10 cellular contexts compared by ENCODE assay signal in genomic region chr12:124441443-124442190, GRCh38.
DNase-seq lines count a peak whose midpoint lies in the region; ATAC-seq and TF ChIP-seq lines count a peak whose summit lies in the region.
"Had no signal": no experiment of that assay in that cellular context is flagged by ENCODE, and none has a peak within 500 bp of the region (broad histone marks: within the 10 kb centered on the region; RNA-seq: fewer than 3 reads in every experiment).

No MANE protein-coding gene starts in this region.

- DNase-seq in stimulated activated naive CD8-positive, alpha-beta T cell treated with anti-CD3 and anti-CD28 coated beads, Interleukin-15, Interleukin-2, amounts not matched to agents 100 U/mL and 50 U/mL, for 24 hours: no peak
- DNase-seq in cardiac fibroblast (ENCODE audit: low read depth in 2 of 2) (peak; percentile 93 to 96), left lung (peak in 1 of 2 donors; percentile 7), globus pallidus (ENCODE audit: low spot score) (no peak), AML-193 (lab: John Stamatoyannopoulos, UW) (no peak)
- DNase-seq in activated CD4-positive, alpha-beta T cell treated with anti-CD3 and anti-CD28 coated beads for 48 hours: no peak
- DNase-seq: mesendoderm had no signal

- peaks cover 27% of the 10 kb centered on the region for H3K36me3 Mint-ChIP-seq in stimulated activated naive CD8-positive, alpha-beta T cell treated with anti-CD3 and anti-CD28 coated beads, Interleukin-15, Interleukin-2, amounts not matched to agents 100 ng/mL and 50 ng/mL, for 24 hours (ENCODE audit: low read depth)
- H3K36me3 Mint-ChIP-seq in activated T-helper 17 cell treated with anti-CD3 and anti-CD28 coated beads, Interleukin-2, amount 50 U/mL, for 72 hours (ENCODE audit: low read depth): peaks cover 54% of the 10 kb centered on the region

- H3K4me3 ChIP-seq in cardiac fibroblast (replicated peaks in 1 of 2; ENCODE audit: low read depth in 2 of 2, low read length in 2 of 2): peak overlapping the region in 1 of 2 donors; percentile 10
- no peak overlapping the region for H3K4me3 ChIP-seq in left lung

- no peaks in the 10 kb centered on the region for H3K9me3 Mint-ChIP-seq in stimulated activated naive CD8-positive, alpha-beta T cell treated with anti-CD3 and anti-CD28 coated beads, Interleukin-15, Interleukin-2, amounts not matched to agents 100 ng/mL and 50 ng/mL, for 24 hours
- no peaks in the 10 kb centered on the region for H3K9me3 Mint-ChIP-seq in activated T-helper 17 cell treated with anti-CD3 and anti-CD28 coated beads, Interleukin-2, amount 50 U/mL, for 72 hours
- H3K9me3 Mint-ChIP-seq: central memory CD8-positive, alpha-beta T cell had no signal

- TF ChIP-seq CTCF in cardiac fibroblast (IDR thresholded peaks at IDR 0.05; ENCODE audit: low read depth, low read length) (no peak), left lung (IDR thresholded peaks at IDR 0.05) (no peak)

- H3K4me1 ChIP-seq in left lung: peaks cover 7 to 15% of the 10 kb centered on the region in 2 donors

- H3K4me1 Mint-ChIP-seq in stimulated activated naive CD8-positive, alpha-beta T cell treated with anti-CD3 and anti-CD28 coated beads, Interleukin-15, Interleukin-2, amounts not matched to agents 100 ng/mL and 50 ng/mL, for 24 hours (ENCODE audit: low read depth): peaks cover 3% of the 10 kb centered on the region
- peaks cover 7% of the 10 kb centered on the region for H3K4me1 Mint-ChIP-seq in activated T-helper 17 cell treated with anti-CD3 and anti-CD28 coated beads, Interleukin-2, amount 50 U/mL, for 72 hours

- peaks cover 0 to 70% of the 10 kb centered on the region in 2 donors for H3K36me3 ChIP-seq in left lung

- no peaks in the 10 kb centered on the region for H3K27me3 ChIP-seq in left lung

- intact Hi-C loops in left lung (cut with DNase I): no loop called here

- no peak for ATAC-seq in stimulated activated naive CD8-positive, alpha-beta T cell treated with anti-CD3 and anti-CD28 coated beads, Interleukin-15, Interleukin-2, amounts not matched to agents 100 U/mL and 50 U/mL, for 24 hours
- peak; percentile 31 for ATAC-seq in left lung
- no peak for ATAC-seq in activated T-helper 17 cell treated with anti-CD3 and anti-CD28 coated beads, Interleukin-2, amount 50 U/mL, for 72 hours (replicated peaks)

- peak overlapping the region; percentile 16 to 65 for H3K27ac ChIP-seq in left lung

- H3K4me3 Mint-ChIP-seq in stimulated activated naive CD8-positive, alpha-beta T cell treated with anti-CD3 and anti-CD28 coated beads, Interleukin-15, Interleukin-2, amounts not matched to agents 100 ng/mL and 50 ng/mL, for 24 hours: no peak overlapping the region
- H3K4me3 Mint-ChIP-seq in activated T-helper 17 cell treated with anti-CD3 and anti-CD28 coated beads, Interleukin-2, amount 50 U/mL, for 72 hours: no peak overlapping the region
- H3K4me3 Mint-ChIP-seq: central memory CD8-positive, alpha-beta T cell had no signal

- H3K27me3 Mint-ChIP-seq in stimulated activated naive CD8-positive, alpha-beta T cell treated with anti-CD3 and anti-CD28 coated beads, Interleukin-15, Interleukin-2, amounts not matched to agents 100 ng/mL and 50 ng/mL, for 24 hours: no peaks in the 10 kb centered on the region
- no peaks in the 10 kb centered on the region for H3K27me3 Mint-ChIP-seq in activated T-helper 17 cell treated with anti-CD3 and anti-CD28 coated beads, Interleukin-2, amount 50 U/mL, for 72 hours
- H3K27me3 Mint-ChIP-seq: central memory CD8-positive, alpha-beta T cell had no signal

- peak overlapping the region; percentile 13 for H3K27ac Mint-ChIP-seq in stimulated activated naive CD8-positive, alpha-beta T cell treated with anti-CD3 and anti-CD28 coated beads, Interleukin-15, Interleukin-2, amounts not matched to agents 100 ng/mL and 50 ng/mL, for 24 hours
- no peak overlapping the region for H3K27ac Mint-ChIP-seq in activated T-helper 17 cell treated with anti-CD3 and anti-CD28 coated beads, Interleukin-2, amount 50 U/mL, for 72 hours

- no peaks in the 10 kb centered on the region for H3K9me3 ChIP-seq in left lung

Comparison
In these comparisons a context has a peak if more than half of its experiments do, and no peak if none do; other contexts are left out.
1. DNase-seq: peak in cardiac fibroblast (2 of 2); none in stimulated activated naive CD8-positive, alpha-beta T cell treated with anti-CD3 and anti-CD28 coated beads, Interleukin-15, Interleukin-2, amounts not matched to agents 100 U/mL and 50 U/mL, for 24 hours (single experiment), globus pallidus (single experiment), activated CD4-positive, alpha-beta T cell treated with anti-CD3 and anti-CD28 coated beads for 48 hours (single experiment) and AML-193 (0 of 2).